Comparison of ENCODE assay signal across 33 cellular contexts in the genomic region with DNA sequence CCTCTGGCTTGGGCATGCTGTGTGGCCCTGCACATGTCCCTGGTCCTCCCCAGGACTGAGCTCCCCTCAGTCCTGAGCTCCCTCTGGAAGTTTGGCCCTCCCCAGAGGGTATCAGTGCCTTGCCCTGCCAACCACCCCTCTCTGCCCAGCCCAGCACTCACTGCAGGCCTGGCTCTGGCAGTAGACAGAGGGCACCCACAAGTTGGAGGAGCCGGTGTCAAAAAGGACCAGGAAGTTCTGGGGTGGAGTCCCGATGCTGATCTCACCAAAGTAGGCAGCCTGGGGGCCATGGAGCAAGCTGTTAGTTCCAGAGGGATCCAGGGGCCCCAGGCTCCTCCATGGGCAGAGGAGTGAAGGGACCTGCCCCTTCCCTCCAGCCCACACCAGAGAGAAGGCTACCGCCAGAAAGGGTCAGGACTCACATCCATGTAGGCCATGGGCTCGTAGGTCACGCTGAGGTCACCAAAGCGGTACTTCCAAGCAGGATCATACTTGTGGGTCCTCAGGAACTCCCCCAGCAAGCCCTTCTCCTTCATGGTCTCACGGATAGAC. TPM values are rescaled to one million over a fixed set of nuclear protein-coding genes. Genes with fewer than 3 reads are reported as not detected.
"Had no signal": no experiment of that assay in that cellular context is flagged by ENCODE, and none has a peak within 500 bp of the region (broad histone marks: within the 10 kb centered on the region; RNA-seq: fewer than 3 reads in every experiment).

No MANE protein-coding gene starts in this region.

- H3K9me3 ChIP-seq: adrenal gland, body of pancreas, esophagus muscularis mucosa, gastrocnemius medialis had no signal

- H3K4me3 ChIP-seq: adrenal gland, body of pancreas, esophagus muscularis mucosa, gastrocnemius medialis had no signal

- DNase-seq: activated CD4-positive, alpha-beta memory T cell treated with anti-CD3 and anti-CD28 coated beads for 36 hours; activated CD4-positive, alpha-beta T cell treated with anti-CD3 and anti-CD28 coated beads for 36 hours; activated CD4-positive, alpha-beta T cell treated with anti-CD3 and anti-CD28 coated beads, Interleukin-2, amount 10 ng/mL, durations not matched to agents 24 days and 14 days; activated CD4-positive, CD25-positive, alpha-beta regulatory T cell; activated CD4-positive, CD25-positive, alpha-beta regulatory T cell treated with anti-CD3 and anti-CD28 coated beads, Interleukin-2, amount 50 U/mL, for 72 hours; activated CD8-positive, alpha-beta memory T cell treated with anti-CD3 and anti-CD28 coated beads, Interleukin-2, amount 10 ng/mL, durations not matched to agents 7 days and 5 days; activated CD8-positive, alpha-beta memory T cell treated with anti-CD3 and anti-CD28 coated beads, Interleukin-2, amount 50 U/mL, for 4 hours; activated CD8-positive, alpha-beta T cell treated with anti-CD3 and anti-CD28 coated beads, Interleukin-2, amount 10 ng/mL, durations not matched to agents 7 days and 5 days; activated effector memory CD4-positive, alpha-beta T cell treated with anti-CD3 and anti-CD28 coated beads, Interleukin-2, amount 50 U/mL, for 16 hours; activated naive CD4-positive, alpha-beta T cell treated with anti-CD3 and anti-CD28 coated beads for 36 hours; activated naive CD8-positive, alpha-beta T cell treated with anti-CD3 and anti-CD28 coated beads for 36 hours; activated naive CD8-positive, alpha-beta T cell treated with anti-CD3 and anti-CD28 coated beads, Interleukin-2, amount 50 U/mL, for 24 hours; activated T-cell treated with anti-CD3 and anti-CD28 coated beads, Interleukin-2, amount 50 U/mL, for 1 hour; activated T-cell treated with anti-CD3 and anti-CD28 coated beads, Interleukin-2, amount 50 U/mL, for 48 hours; adrenal gland; amygdala; body of pancreas; caudate nucleus; cortex of kidney; dermis blood vessel endothelial cell; effector CD4-positive, alpha-beta T cell; effector memory CD8-positive, alpha-beta T cell; erythroblast; foreskin keratinocyte; gastrocnemius medialis; glutamatergic neuron; T-helper 2 cell had no signal

- H3K27me3 ChIP-seq: adrenal gland, body of pancreas, foreskin keratinocyte, gastrocnemius medialis had no signal

- H3K4me1 ChIP-seq: adrenal gland, esophagus muscularis mucosa, foreskin keratinocyte, gastrocnemius medialis had no signal

- H3K36me3 ChIP-seq: adrenal gland, esophagus muscularis mucosa, gastrocnemius medialis had no signal

- ATAC-seq: activated CD4-positive, alpha-beta T cell treated with anti-CD3 and anti-CD28 coated beads for 36 hours; activated CD8-positive, alpha-beta memory T cell treated with anti-CD3 and anti-CD28 coated beads, Interleukin-2, amount 10 ng/mL, durations not matched to agents 7 days and 5 days; activated CD8-positive, alpha-beta T cell treated with anti-CD3 and anti-CD28 coated beads, Interleukin-2, amount 10 ng/mL, durations not matched to agents 7 days and 5 days; activated naive CD8-positive, alpha-beta T cell treated with anti-CD3 and anti-CD28 coated beads, Interleukin-2, amount 50 U/mL, for 24 hours; body of pancreas; effector memory CD8-positive, alpha-beta T cell; gastrocnemius medialis had no signal

- H3K27ac ChIP-seq: adrenal gland, body of pancreas, esophagus muscularis mucosa, foreskin keratinocyte, gastrocnemius medialis had no signal

RNA-seq across cellular contexts. Expression of a gene that starts 2.9 kb away (rescaled TPM):
- total RNA-seq: activated CD4-positive, alpha-beta memory T cell treated with anti-CD3 and anti-CD28 coated beads for 36 hours; activated CD4-positive, alpha-beta T cell treated with anti-CD3 and anti-CD28 coated beads for 36 hours; activated CD4-positive, alpha-beta T cell treated with anti-CD3 and anti-CD28 coated beads, Interleukin-2, amount 10 ng/mL, durations not matched to agents 24 days and 14 days; activated CD8-positive, alpha-beta memory T cell treated with anti-CD3 and anti-CD28 coated beads for 36 hours; activated CD8-positive, alpha-beta memory T cell treated with anti-CD3 and anti-CD28 coated beads, Interleukin-2, amount 10 ng/mL, durations not matched to agents 7 days and 5 days; activated CD8-positive, alpha-beta T cell treated with anti-CD3 and anti-CD28 coated beads, Interleukin-2, amount 10 ng/mL, durations not matched to agents 7 days and 5 days; activated naive CD4-positive, alpha-beta T cell treated with anti-CD3 and anti-CD28 coated beads for 36 hours; activated naive CD8-positive, alpha-beta T cell treated with anti-CD3 and anti-CD28 coated beads for 36 hours; activated T-helper 2 cell treated with anti-CD3 and anti-CD28 coated beads, Interferon-gamma antibody, Interleukin-2, Interleukin-4, amounts not matched to agents 10 μg/mL and 5 μg/mL and 100 μg/mL, durations not matched to agents 14 hours and 24 hours and 36 hours; chondrocyte; dermis blood vessel endothelial cell; foreskin keratinocyte; gastrocnemius medialis; T-helper 1 cell treated with Interleukin-12 subunit alpha and Interleukin-12 subunit beta and Interleukin-4 antibody, amounts not matched to agents 30 ng/mL and 1 ng/mL, for 36 hours had no signal
- polyA plus RNA-seq: foreskin keratinocyte had no signal

RNA-seq across cellular contexts. Expression of a gene that starts 36.3 kb away (rescaled TPM):
- total RNA-seq: activated CD4-positive, alpha-beta T cell treated with anti-CD3 and anti-CD28 coated beads for 36 hours; activated CD4-positive, alpha-beta T cell treated with anti-CD3 and anti-CD28 coated beads, Interleukin-2, amount 10 ng/mL, durations not matched to agents 24 days and 14 days; activated CD8-positive, alpha-beta memory T cell treated with anti-CD3 and anti-CD28 coated beads for 36 hours; activated CD8-positive, alpha-beta memory T cell treated with anti-CD3 and anti-CD28 coated beads, Interleukin-2, amount 10 ng/mL, durations not matched to agents 7 days and 5 days; activated naive CD8-positive, alpha-beta T cell treated with anti-CD3 and anti-CD28 coated beads for 36 hours; activated T-helper 1 cell treated with anti-CD3 and anti-CD28 coated beads, Interleukin-12 subunit alpha, Interleukin-12 subunit beta, Interleukin-2, Interleukin-4 antibody, amounts not matched to agents 30 ng/mL and 10 ng/mL and 1 ng/mL, durations not matched to agents 14 hours and 24 hours and 36 hours; activated T-helper 2 cell treated with anti-CD3 and anti-CD28 coated beads, Interferon-gamma antibody, Interleukin-2, Interleukin-4, amounts not matched to agents 10 μg/mL and 5 μg/mL and 100 μg/mL, durations not matched to agents 14 hours and 24 hours and 36 hours had no signal
